ENCODE assay signal across 12 cellular contexts in genomic region chr18:55997156-55997561, GRCh38.
DNase-seq lines count a peak whose midpoint lies in the region; ATAC-seq and TF ChIP-seq lines count a peak whose summit lies in the region.
"Had no signal": no experiment of that assay in that cellular context is flagged by ENCODE, and none has a peak within 500 bp of the region (broad histone marks: within the 10 kb centered on the region; RNA-seq: fewer than 3 reads in every experiment).

No MANE protein-coding gene starts in this region.

- no peaks in the 10 kb centered on the region for H3K36me3 ChIP-seq in breast epithelium
- no peaks in the 10 kb centered on the region for H3K36me3 ChIP-seq in SJSA1

- DNase-seq in MCF 10A (ENCODE audit: unreplicated experiment) = peak; percentile 23
- DNase-seq in breast epithelium (ENCODE audit: low spot score in 2 of 2) = no peak
- peak; percentile 43 to 46 for DNase-seq in SJSA1 (ENCODE audit: low read depth in 1 of 2, low spot score in 2 of 2)
- DNase-seq in left ventricle myocardium superior = no peak
- DNase-seq in activated CD4-positive, alpha-beta T cell treated with anti-CD3 and anti-CD28 coated beads, Interleukin-2, amount 10 ng/mL, durations not matched to agents 7 days and 5 days = no peak
- DNase-seq: occipital lobe; stimulated activated CD8-positive, alpha-beta memory T cell treated with anti-CD3 and anti-CD28 coated beads, Interleukin-4, amount 100 ng/mL, for 48 hours had no signal

- BruUV-seq in MCF 10A (replicated peaks; lab: Mats Ljungman, UMichigan) = no TSS peak

- TF ChIP-seq CTCF in MCF 10A (IDR thresholded peaks at IDR 0.05; ENCODE audit: unreplicated experiment) = no peak
- no peak for TF ChIP-seq CTCF in breast epithelium (IDR thresholded peaks at IDR 0.05)

- peak overlapping the region; percentile 41 for H3K4me3 Mint-ChIP-seq in MCF 10A (ENCODE audit: unreplicated experiment)
- no peak overlapping the region for H3K4me3 Mint-ChIP-seq in activated CD4-positive, alpha-beta T cell treated with anti-CD3 and anti-CD28 coated beads, Interleukin-2, amount 10 ng/mL, durations not matched to agents 7 days and 5 days
- H3K4me3 Mint-ChIP-seq: activated T-helper 1 cell treated with anti-CD3 and anti-CD28 coated beads, Interleukin-12 subunit alpha, Interleukin-12 subunit beta, Interleukin-2, Interleukin-4 antibody, amounts not matched to agents 30 ng/mL and 10 ng/mL and 1 ng/mL, durations not matched to agents 14 hours and 24 hours and 36 hours; T-cell had no signal

- H3K4me1 Mint-ChIP-seq in MCF 10A (ENCODE audit: insufficient read depth, unreplicated experiment) = peaks cover 17% of the 10 kb centered on the region
- peaks cover 5% of the 10 kb centered on the region for H3K4me1 Mint-ChIP-seq in activated CD4-positive, alpha-beta T cell treated with anti-CD3 and anti-CD28 coated beads, Interleukin-2, amount 10 ng/mL, durations not matched to agents 7 days and 5 days
- H3K4me1 Mint-ChIP-seq: T-cell had no signal

- ATAC-seq in left ventricle myocardium superior (peak; percentile 43), GM18873 (IDR thresholded peaks at IDR 0.05; ENCODE audit: low FRiP score, unreplicated experiment) (no peak), HG02852 (IDR thresholded peaks at IDR 0.05; ENCODE audit: unreplicated experiment) (no peak)
- ATAC-seq: T-cell had no signal

- CTCF ChIA-PET in MCF 10A (lab: Yijun Ruan, JAX) = interaction anchor here (0.6 to 1.0 kb wide), 4 partner anchors 19 to 423 kb away, joined by 3 to 4 read pairs (median 3); no protein-coding TSS in a partner anchor
- CTCF ChIA-PET in activated CD4-positive, alpha-beta T cell treated with anti-CD3 and anti-CD28 coated beads, Interleukin-2, amount 10 ng/mL, durations not matched to agents 7 days and 5 days (lab: Charles Lee) = no interaction called here

- H3K27me3 Mint-ChIP-seq in MCF 10A (ENCODE audit: insufficient read depth, unreplicated experiment) = no peaks in the 10 kb centered on the region
- H3K27me3 Mint-ChIP-seq in activated CD4-positive, alpha-beta T cell treated with anti-CD3 and anti-CD28 coated beads, Interleukin-2, amount 10 ng/mL, durations not matched to agents 7 days and 5 days = no peaks in the 10 kb centered on the region
- H3K27me3 Mint-ChIP-seq: T-cell had no signal

- H3K4me3 ChIP-seq in breast epithelium (peak overlapping the region in 1 of 3 donors; percentile 13), SJSA1 (no peak overlapping the region)

- no peaks in the 10 kb centered on the region for H3K9me3 Mint-ChIP-seq in MCF 10A (ENCODE audit: unreplicated experiment)
- no peaks in the 10 kb centered on the region for H3K9me3 Mint-ChIP-seq in activated CD4-positive, alpha-beta T cell treated with anti-CD3 and anti-CD28 coated beads, Interleukin-2, amount 10 ng/mL, durations not matched to agents 7 days and 5 days

- H3K4me1 ChIP-seq in breast epithelium = no peaks in the 10 kb centered on the region
- peaks cover 43% of the 10 kb centered on the region for H3K4me1 ChIP-seq in SJSA1 (replicated peaks)

- TF ChIP-seq POLR2A in breast epithelium (IDR thresholded peaks at IDR 0.05) = no peak

- peak overlapping the region; percentile 57 for H3K27ac Mint-ChIP-seq in MCF 10A (ENCODE audit: low read depth, unreplicated experiment)
- H3K27ac Mint-ChIP-seq in activated CD4-positive, alpha-beta T cell treated with anti-CD3 and anti-CD28 coated beads, Interleukin-2, amount 10 ng/mL, durations not matched to agents 7 days and 5 days = no peak overlapping the region
- H3K27ac Mint-ChIP-seq: activated T-helper 1 cell treated with anti-CD3 and anti-CD28 coated beads, Interleukin-12 subunit alpha, Interleukin-12 subunit beta, Interleukin-2, Interleukin-4 antibody, amounts not matched to agents 30 ng/mL and 10 ng/mL and 1 ng/mL, durations not matched to agents 14 hours and 24 hours and 36 hours; T-cell had no signal

- intact Hi-C loops in MCF 10A (cut with micrococcal nuclease) (no loop called here), breast epithelium (cut with DNase I; ENCODE audit: low total_unique reads) (no loop called here), left ventricle myocardium superior (cut with micrococcal nuclease) (no loop called here)

- H3K27ac ChIP-seq in breast epithelium (no peak overlapping the region), SJSA1 (0 out of 2 replicates have a peak overlapping the region, but pooled peaks have one; percentile 21), temporal lobe (ENCODE audit: low read depth, low read length) (peak overlapping the region; percentile 97)

- H3K27me3 ChIP-seq in breast epithelium = no peaks in the 10 kb centered on the region
- H3K27me3 ChIP-seq in SJSA1 (replicated peaks) = 0 out of 2 replicates have a peak, but pooled peaks cover 3% of the 10 kb centered on the region

- H3K9me3 ChIP-seq in breast epithelium = no peaks in the 10 kb centered on the region
- H3K9me3 ChIP-seq in SJSA1 (replicated peaks) = no peaks in the 10 kb centered on the region

- POLR2A ChIA-PET in MCF 10A (lab: Yijun Ruan, JAX) = interaction anchor here (0.6 to 1.3 kb wide), 3 partner anchors 12 to 21 kb away, joined by 3 to 4 read pairs (median 3); no protein-coding TSS in a partner anchor
- POLR2A ChIA-PET in activated CD4-positive, alpha-beta T cell treated with anti-CD3 and anti-CD28 coated beads, Interleukin-2, amount 10 ng/mL, durations not matched to agents 7 days and 5 days (lab: Charles Lee) = interaction anchor here (0.7 kb wide), 1 partner anchor 644 kb away, joined by 3 read pairs; no protein-coding TSS in a partner anchor

- H3K36me3 Mint-ChIP-seq in MCF 10A (ENCODE audit: insufficient read depth, unreplicated experiment) = no peaks in the 10 kb centered on the region
- no peaks in the 10 kb centered on the region for H3K36me3 Mint-ChIP-seq in activated CD4-positive, alpha-beta T cell treated with anti-CD3 and anti-CD28 coated beads, Interleukin-2, amount 10 ng/mL, durations not matched to agents 7 days and 5 days (ENCODE audit: low read depth)
- H3K36me3 Mint-ChIP-seq: T-cell had no signal

Comparison
In these comparisons a context has a peak if more than half of its experiments do, and no peak if none do; other contexts are left out.
1. DNase-seq: peak in MCF 10A (single experiment) and SJSA1 (2 of 2); none in breast epithelium (0 of 2), left ventricle myocardium superior (single experiment) and activated CD4-positive, alpha-beta T cell treated with anti-CD3 and anti-CD28 coated beads, Interleukin-2, amount 10 ng/mL, durations not matched to agents 7 days and 5 days (single experiment).
2. H3K27ac ChIP-seq: peak in SJSA1 (single experiment) and temporal lobe (single experiment); none in breast epithelium (0 of 2).